Comparison of ENCODE assay signal across 8 cellular contexts in genomic region chr7:93148135-93148534, GRCh38. TPM values are rescaled to one million over a fixed set of nuclear protein-coding genes. Genes with fewer than 3 reads are reported as not detected.
DNase-seq lines count a peak whose midpoint lies in the region; ATAC-seq and TF ChIP-seq lines count a peak whose summit lies in the region.

SAMD9L (minus strand) TSS chr7:93148385; CDS start chr7:93135971, 12,414 bp downstream.

- no peak for TF ChIP-seq CTCF in esophagus muscularis mucosa (IDR thresholded peaks at IDR 0.05)

- peak within 1 kb of the TSS; percentile 96 for H3K27ac Mint-ChIP-seq in activated CD8-positive, alpha-beta memory T cell treated with anti-CD3 and anti-CD28 coated beads, Interleukin-2, amount 10 ng/mL, durations not matched to agents 7 days and 5 days

- H3K4me1 ChIP-seq in SJSA1 (replicated peaks) (peaks cover 20% of the 10 kb centered on the region), esophagus muscularis mucosa (peaks cover 3 to 24% (median 12%) of the 10 kb centered on the region in 4 donors), mesendoderm (ENCODE audit: control insufficient read depth, low read depth, low read length) (no peaks in the 10 kb centered on the region)

- no peak within 1 kb of the TSS for H3K4ac ChIP-seq in mesendoderm (ENCODE audit: low read depth, low read length)

- H2AK5ac ChIP-seq in mesendoderm (ENCODE audit: low read length): no peak within 1 kb of the TSS

- intact Hi-C loops in esophagus muscularis mucosa (cut with DNase I): no loop called here

- H3K27me3 ChIP-seq in SJSA1 (replicated peaks) (no peaks in the 10 kb centered on the region), esophagus muscularis mucosa (no peaks in the 10 kb centered on the region), mesendoderm (ENCODE audit: insufficient read depth, low read length, poor library complexity) (no peaks in the 10 kb centered on the region)

- 47% methylated on average over 2 of the region's 2 CpGs for WGBS in esophagus muscularis mucosa
- WGBS in mesendoderm (ENCODE audit: extremely low coverage, insufficient coverage, low lambda C conversion rate): no CpG with 5 or more reads among the region's 2 CpGs

- H3K4me3 Mint-ChIP-seq in activated CD8-positive, alpha-beta memory T cell treated with anti-CD3 and anti-CD28 coated beads, Interleukin-2, amount 10 ng/mL, durations not matched to agents 7 days and 5 days: peak within 1 kb of the TSS; percentile 99

- no peak within 1 kb of the TSS for H3K56ac ChIP-seq in mesendoderm (ENCODE audit: low read length)

- no peak within 1 kb of the TSS for H2BK120ac ChIP-seq in mesendoderm (ENCODE audit: low read depth, low read length)

- DNase-seq in activated CD8-positive, alpha-beta memory T cell treated with anti-CD3 and anti-CD28 coated beads, Interleukin-2, amount 10 ng/mL, durations not matched to agents 7 days and 5 days: no peak
- no peak for DNase-seq in activated CD8-positive, alpha-beta memory T cell treated with anti-CD3 and anti-CD28 coated beads, Interleukin-2, amount 50 U/mL, for 4 hours
- peak in 1 of 2 experiments; percentile 46 for DNase-seq in SJSA1 (ENCODE audit: low read depth in 1 of 2, low spot score in 2 of 2)
- no peak for DNase-seq in esophagus muscularis mucosa (ENCODE audit: extremely low spot score)
- no peak for DNase-seq in pulmonary artery endothelial cell (ENCODE audit: low read depth, low spot score)
- DNase-seq in NK-92 (lab: John Stamatoyannopoulos, UW; ENCODE audit: unreplicated experiment): no peak
- no peak for DNase-seq in mesendoderm

- no peak within 1 kb of the TSS for H2BK5ac ChIP-seq in mesendoderm (ENCODE audit: low read length)

- no peak within 1 kb of the TSS for H4K5ac ChIP-seq in mesendoderm (ENCODE audit: low read length)

- no peak within 1 kb of the TSS for H2BK15ac ChIP-seq in mesendoderm (replicated peaks; ENCODE audit: low read depth)

- H3K36me3 ChIP-seq in SJSA1 (peaks cover 14% of the 10 kb centered on the region), esophagus muscularis mucosa (peaks cover 6 to 16% (median 13%) of the 10 kb centered on the region in 4 donors), mesendoderm (ENCODE audit: control insufficient read depth, insufficient read depth, low read length) (no peaks in the 10 kb centered on the region)

- peaks cover 38% of the 10 kb centered on the region for H3K4me1 Mint-ChIP-seq in activated CD8-positive, alpha-beta memory T cell treated with anti-CD3 and anti-CD28 coated beads, Interleukin-2, amount 10 ng/mL, durations not matched to agents 7 days and 5 days

- H3K23ac ChIP-seq in mesendoderm (ENCODE audit: low read length): no peak within 1 kb of the TSS

- no peak within 1 kb of the TSS for H3K9ac ChIP-seq in mesendoderm (ENCODE audit: low read length)

- no peaks in the 10 kb centered on the region for H3K9me3 ChIP-seq in SJSA1 (replicated peaks)
- H3K9me3 ChIP-seq in esophagus muscularis mucosa: no peaks in the 10 kb centered on the region

- ATAC-seq in activated CD8-positive, alpha-beta memory T cell treated with anti-CD3 and anti-CD28 coated beads, Interleukin-2, amount 10 ng/mL, durations not matched to agents 7 days and 5 days: peak; percentile 78
- peak; percentile 72 for ATAC-seq in HG03025 (IDR thresholded peaks at IDR 0.05; ENCODE audit: low FRiP score, unreplicated experiment)

- TF ChIP-seq POLR2A in esophagus muscularis mucosa (IDR thresholded peaks at IDR 0.05; ENCODE audit: low read depth): no peak

- H3K18ac ChIP-seq in mesendoderm (ENCODE audit: low read length): no peak within 1 kb of the TSS

- CTCF ChIA-PET in activated CD8-positive, alpha-beta memory T cell treated with anti-CD3 and anti-CD28 coated beads, Interleukin-2, amount 10 ng/mL, durations not matched to agents 7 days and 5 days (lab: Charles Lee): interaction anchor here (1.2 kb wide), 1 partner anchor 81 kb away, joined by 6 read pairs; no protein-coding TSS in a partner anchor

- no peak within 1 kb of the TSS for H3K4me2 ChIP-seq in mesendoderm (ENCODE audit: low read length)

- H3K79me2 ChIP-seq in mesendoderm (ENCODE audit: control insufficient read depth, insufficient read depth, low read length): no peaks in the 10 kb centered on the region

- peaks cover 5% of the 10 kb centered on the region for H3K9me3 Mint-ChIP-seq in activated CD8-positive, alpha-beta memory T cell treated with anti-CD3 and anti-CD28 coated beads, Interleukin-2, amount 10 ng/mL, durations not matched to agents 7 days and 5 days (ENCODE audit: low read depth)

- no peaks in the 10 kb centered on the region for H3K27me3 Mint-ChIP-seq in activated CD8-positive, alpha-beta memory T cell treated with anti-CD3 and anti-CD28 coated beads, Interleukin-2, amount 10 ng/mL, durations not matched to agents 7 days and 5 days

- TF ChIP-seq EP300 in esophagus muscularis mucosa (IDR thresholded peaks at IDR 0.05): no peak

- H3K4me3 ChIP-seq in SJSA1 (peak within 1 kb of the TSS; percentile 33), esophagus muscularis mucosa (peak within 1 kb of the TSS; percentile 46 to 61 (median 50)), mesendoderm (ENCODE audit: low read length) (no peak within 1 kb of the TSS)

- no peak within 1 kb of the TSS for H4K8ac ChIP-seq in mesendoderm (ENCODE audit: low read depth, low read length)

- peaks cover 39% of the 10 kb centered on the region for H3K36me3 Mint-ChIP-seq in activated CD8-positive, alpha-beta memory T cell treated with anti-CD3 and anti-CD28 coated beads, Interleukin-2, amount 10 ng/mL, durations not matched to agents 7 days and 5 days

- no peaks in the 10 kb centered on the region for H3K79me1 ChIP-seq in mesendoderm (ENCODE audit: low read length)

- H3K27ac ChIP-seq in SJSA1 (peak within 1 kb of the TSS; percentile 70), esophagus muscularis mucosa (replicated peaks in 1 of 4) (peak within 1 kb of the TSS; percentile 18 to 56 (median 46)), mesendoderm (ENCODE audit: low read depth, low read length) (no peak within 1 kb of the TSS)

RNA-seq across cellular contexts. Expression of gene SAMD9L, which starts in this region (rescaled TPM):
- 100 to 1,000 TPM; 119 to 181 TPM for total RNA-seq in activated CD8-positive, alpha-beta memory T cell treated with anti-CD3 and anti-CD28 coated beads, Interleukin-2, amount 10 ng/mL, durations not matched to agents 7 days and 5 days
- total RNA-seq in SJSA1 (2014; rRNA removed; shearing (Covaris generic)): 13.1 and 16.4 TPM in 2 replicates
- total RNA-seq in esophagus muscularis mucosa (1 to 10 TPM; 3.7 to 6.6 (median 5.0) TPM), pulmonary artery endothelial cell (15.0 and 26.8 TPM in 2 replicates)
- 0.01 TPM for polyA plus RNA-seq in mesendoderm (2013, experiment 1 of 2)
- 0.01 TPM for polyA plus RNA-seq in mesendoderm (2013, experiment 2 of 2)
